Comparison of ENCODE assay signal across 18 cellular contexts in the genomic region with DNA sequence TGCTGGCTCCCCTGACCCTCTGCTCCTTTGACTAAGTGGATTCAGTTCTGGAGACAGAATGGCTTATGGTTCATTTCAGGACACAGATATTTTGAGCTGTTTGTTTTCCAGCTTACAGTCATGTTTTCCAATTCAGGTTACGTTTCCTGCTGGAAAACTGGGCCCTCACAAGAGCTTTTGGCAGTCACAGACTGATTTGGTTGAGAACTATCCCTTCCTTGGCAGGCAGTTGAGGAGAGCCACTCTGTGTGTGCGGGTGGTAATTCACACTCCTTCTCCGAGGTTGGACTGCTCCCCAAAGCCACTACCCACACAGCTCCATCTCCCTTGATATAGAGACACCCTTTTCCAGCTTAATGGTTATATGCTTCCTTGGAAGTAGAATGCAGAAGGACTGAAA.
DNase-seq lines count a peak whose midpoint lies in the region; ATAC-seq lines count a peak whose summit lies in the region.
"Had no signal": no experiment of that assay in that cellular context is flagged by ENCODE, and none has a peak within 500 bp of the region (broad histone marks: within the 10 kb centered on the region; RNA-seq: fewer than 3 reads in every experiment).

No MANE protein-coding gene starts in this region.

- no peak overlapping the region for H3K27ac Mint-ChIP-seq in CD4-positive, alpha-beta memory T cell
- H3K27ac Mint-ChIP-seq: HFFc6 had no signal

- CTCF ChIA-PET in CD4-positive, alpha-beta memory T cell (lab: Charles Lee; ENCODE audit: partially characterized antibody), result no interaction called here

- 18% methylated on average over 3 of the region's 3 CpGs for WGBS in right cardiac atrium

- H3K4me3 Mint-ChIP-seq in CD4-positive, alpha-beta memory T cell, result no peak overlapping the region
- H3K4me3 Mint-ChIP-seq: HFFc6 had no signal

- H3K36me3 ChIP-seq in MG63, result no peaks in the 10 kb centered on the region
- H3K36me3 ChIP-seq in CD4-positive, alpha-beta memory T cell (ENCODE audit: insufficient read depth, low read length), result no peaks in the 10 kb centered on the region

- DNase-seq in MG63 (peak; percentile 6), cerebellum (ENCODE audit: low spot score) (peak; percentile 38), right cardiac atrium (peak; percentile 44 to 83 (median 62)), posterior cingulate gyrus (peak in 9 of 10 donors; percentile 16 to 92 (median 56)), NCI-H128 (lab: John Stamatoyannopoulos, UW; ENCODE audit: unreplicated experiment) (no peak), NCI-H774 (lab: John Stamatoyannopoulos, UW) (no peak)
- DNase-seq in CD4-positive, alpha-beta memory T cell, result no peak
- DNase-seq: HFFc6, KG1, MV-4-11, NCI-H1417 treated with DMSO at 0.1 percent for 48 hours, NCI-H187 treated with DMSO at 0.1 percent for 48 hours, NCI-H345, NCI-H526, SHP77 had no signal

- H3K4me1 Mint-ChIP-seq in CD4-positive, alpha-beta memory T cell, result no peaks in the 10 kb centered on the region

- H3K27me3 Mint-ChIP-seq in CD4-positive, alpha-beta memory T cell, result no peaks in the 10 kb centered on the region

- POLR2A ChIA-PET in CD4-positive, alpha-beta memory T cell (lab: Charles Lee; ENCODE audit: partially characterized antibody), result no interaction called here

- no peaks in the 10 kb centered on the region for H3K36me3 Mint-ChIP-seq in CD4-positive, alpha-beta memory T cell

- no peaks in the 10 kb centered on the region for H3K27me3 ChIP-seq in MG63
- H3K27me3 ChIP-seq in right cardiac atrium (ENCODE audit: control insufficient read depth, insufficient read depth), result no peaks in the 10 kb centered on the region
- H3K27me3 ChIP-seq in CD4-positive, alpha-beta memory T cell (ENCODE audit: insufficient read depth, low read length), result no peaks in the 10 kb centered on the region

- H3K9me3 Mint-ChIP-seq in CD4-positive, alpha-beta memory T cell, result peaks cover under 1 to 48% (median 24%) of the 10 kb centered on the region in 8 donors

- no peak overlapping the region for H3K27ac ChIP-seq in right cardiac atrium (ENCODE audit: low read length)
- no peak overlapping the region for H3K27ac ChIP-seq in CD4-positive, alpha-beta memory T cell (ENCODE audit: low read depth, low read length)
- H3K27ac ChIP-seq: SK-N-MC had no signal

- no peak overlapping the region for H3K4me3 ChIP-seq in MG63
- no peak overlapping the region for H3K4me3 ChIP-seq in right cardiac atrium (ENCODE audit: low read length)
- H3K4me3 ChIP-seq in CD4-positive, alpha-beta memory T cell (ENCODE audit: low read length in 2 of 2), result no peak overlapping the region
- H3K4me3 ChIP-seq: SK-N-MC had no signal

- intact Hi-C loops in right cardiac atrium (cut with DNase I) (no loop called here), posterior cingulate gyrus (cut with DNase I) (no loop called here)
- intact Hi-C loops in CD4-positive, alpha-beta memory T cell (cut with micrococcal nuclease), result no loop called here

- H3K9me3 ChIP-seq in MG63 (no peaks in the 10 kb centered on the region), right cardiac atrium (ENCODE audit: control insufficient read depth, low read length) (no peaks in the 10 kb centered on the region)
- peaks cover 0 to 5% of the 10 kb centered on the region in 2 donors for H3K9me3 ChIP-seq in CD4-positive, alpha-beta memory T cell (ENCODE audit: control insufficient read depth in 1 of 2, low read length in 2 of 2)

- ATAC-seq in right cardiac atrium (peak; percentile 87 to 89), GM19397 (IDR thresholded peaks at IDR 0.05; ENCODE audit: unreplicated experiment) (no peak)
- ATAC-seq: Panc1 had no signal

- peaks cover 5% of the 10 kb centered on the region for H3K4me1 ChIP-seq in right cardiac atrium (ENCODE audit: control insufficient read depth, insufficient read depth, low read length)
- H3K4me1 ChIP-seq in CD4-positive, alpha-beta memory T cell (ENCODE audit: insufficient read depth, low read length), result no peaks in the 10 kb centered on the region

Comparison
In these comparisons a context has a peak if more than half of its experiments do, and no peak if none do; other contexts are left out.
1. DNase-seq: peak in MG63 (single experiment), cerebellum (single experiment), right cardiac atrium (3 of 3) and posterior cingulate gyrus (9 of 10); none in NCI-H128 (single experiment), NCI-H774 (single experiment) and CD4-positive, alpha-beta memory T cell (0 of 5).